ENCODE assay signal across 8 cellular contexts in the genomic region with DNA sequence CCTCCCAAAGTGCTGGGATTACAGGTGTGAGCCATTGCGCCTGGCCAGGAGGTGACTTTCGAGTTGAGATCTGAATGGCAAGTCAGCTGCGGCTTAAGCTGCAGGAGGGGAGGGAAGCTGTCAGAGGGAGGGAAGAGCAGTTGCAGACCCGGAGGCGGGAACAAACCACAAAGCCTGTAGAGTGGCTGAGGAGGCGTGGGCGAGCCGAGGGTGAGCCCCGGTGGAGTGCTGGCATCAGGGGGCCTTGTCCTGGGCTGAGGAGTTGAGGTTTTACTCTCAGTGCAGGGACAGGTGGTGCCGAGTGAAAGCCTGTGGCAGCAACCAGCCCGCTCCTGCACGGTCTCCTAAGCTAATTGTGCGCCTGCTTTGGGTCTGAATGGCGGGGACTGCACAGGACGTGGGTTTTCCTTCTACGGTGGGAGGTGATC. TPM values are rescaled to one million over a fixed set of nuclear protein-coding genes. Genes with fewer than 3 reads are reported as not detected.
DNase-seq lines count a peak whose midpoint lies in the region; ATAC-seq and TF ChIP-seq lines count a peak whose summit lies in the region.

No MANE protein-coding gene starts in this region.

- intact Hi-C loops in activated T-helper 2 cell treated with anti-CD3 and anti-CD28 coated beads, Interferon-gamma antibody, Interleukin-2, Interleukin-4, amounts not matched to agents 10 μg/mL and 5 μg/mL and 100 μg/mL, durations not matched to agents 14 hours and 24 hours and 36 hours (cut with micrococcal nuclease) = loop anchor here (5.0 kb wide), 1 partner anchor 40 kb away; the partner anchor contains the start of genes GEMIN7 and ZNF296

- H3K9me3 Mint-ChIP-seq in activated T-helper 2 cell treated with anti-CD3 and anti-CD28 coated beads, Interferon-gamma antibody, Interleukin-2, Interleukin-4, amounts not matched to agents 10 μg/mL and 5 μg/mL and 100 μg/mL, durations not matched to agents 14 hours and 24 hours and 36 hours = no peaks in the 10 kb centered on the region
- H3K9me3 Mint-ChIP-seq in nephron progenitor cell = no peaks in the 10 kb centered on the region

- ATAC-seq in GM18858 (IDR thresholded peaks at IDR 0.05; ENCODE audit: unreplicated experiment) (no peak), HG02884 (IDR thresholded peaks at IDR 0.05; ENCODE audit: unreplicated experiment) (no peak)

- H3K36me3 Mint-ChIP-seq in activated T-helper 2 cell treated with anti-CD3 and anti-CD28 coated beads, Interferon-gamma antibody, Interleukin-2, Interleukin-4, amounts not matched to agents 10 μg/mL and 5 μg/mL and 100 μg/mL, durations not matched to agents 14 hours and 24 hours and 36 hours (ENCODE audit: low read depth) = no peaks in the 10 kb centered on the region
- no peaks in the 10 kb centered on the region for H3K36me3 Mint-ChIP-seq in nephron progenitor cell (ENCODE audit: low read depth)

- H3K4me1 Mint-ChIP-seq in activated T-helper 2 cell treated with anti-CD3 and anti-CD28 coated beads, Interferon-gamma antibody, Interleukin-2, Interleukin-4, amounts not matched to agents 10 μg/mL and 5 μg/mL and 100 μg/mL, durations not matched to agents 14 hours and 24 hours and 36 hours (ENCODE audit: low read depth) = peaks cover 49% of the 10 kb centered on the region
- H3K4me1 Mint-ChIP-seq in nephron progenitor cell = peaks cover 39% of the 10 kb centered on the region

- H3K27me3 Mint-ChIP-seq in activated T-helper 2 cell treated with anti-CD3 and anti-CD28 coated beads, Interferon-gamma antibody, Interleukin-2, Interleukin-4, amounts not matched to agents 10 μg/mL and 5 μg/mL and 100 μg/mL, durations not matched to agents 14 hours and 24 hours and 36 hours (ENCODE audit: low read depth) = no peaks in the 10 kb centered on the region
- H3K27me3 Mint-ChIP-seq in nephron progenitor cell (ENCODE audit: low read depth, poor library complexity) = no peaks in the 10 kb centered on the region

- H3K27ac Mint-ChIP-seq in activated T-helper 2 cell treated with anti-CD3 and anti-CD28 coated beads, Interferon-gamma antibody, Interleukin-2, Interleukin-4, amounts not matched to agents 10 μg/mL and 5 μg/mL and 100 μg/mL, durations not matched to agents 14 hours and 24 hours and 36 hours = peak overlapping the region; percentile 53
- no peak overlapping the region for H3K27ac Mint-ChIP-seq in nephron progenitor cell

- H3K4me3 Mint-ChIP-seq in activated T-helper 2 cell treated with anti-CD3 and anti-CD28 coated beads, Interferon-gamma antibody, Interleukin-2, Interleukin-4, amounts not matched to agents 10 μg/mL and 5 μg/mL and 100 μg/mL, durations not matched to agents 14 hours and 24 hours and 36 hours (ENCODE audit: low read depth) = no peak overlapping the region
- H3K4me3 Mint-ChIP-seq in nephron progenitor cell = no peak overlapping the region

- DNase-seq in NCI-H1417 (lab: John Stamatoyannopoulos, UW) (peak; percentile 59 to 92 (median 74)), NCI-H1417 treated with DMSO at 0.1 percent for 48 hours (lab: John Stamatoyannopoulos, UW) (no peak), NCI-H82 treated with DMSO at 0.1 percent for 48 hours (lab: John Stamatoyannopoulos, UW; ENCODE audit: unreplicated experiment) (peak; percentile 34), nephron progenitor cell (no peak)
- peak; percentile 42 for DNase-seq in activated T-helper 2 cell treated with anti-CD3 and anti-CD28 coated beads, Interferon-gamma antibody, Interleukin-2, Interleukin-4, amounts not matched to agents 10 μg/mL and 5 μg/mL and 100 μg/mL, durations not matched to agents 14 hours and 24 hours and 36 hours (ENCODE audit: low spot score)
- peak; percentile 45 to 58 (median 52) for DNase-seq in stimulated activated CD4-positive, alpha-beta T cell treated with anti-CD3 and anti-CD28 coated beads, Interleukin-12 subunit alpha, Interleukin-12 subunit beta, amount 100 ng/mL, for 48 hours (ENCODE audit: low read depth in 2 of 3, low spot score in 1 of 3)

- TF ChIP-seq CTCF in nephron progenitor cell (IDR thresholded peaks at IDR 0.05) = no peak

RNA-seq across cellular contexts. Expression of gene PPP1R37, which starts 24.2 kb away (rescaled TPM):
- total RNA-seq in activated T-helper 2 cell treated with anti-CD3 and anti-CD28 coated beads, Interferon-gamma antibody, Interleukin-2, Interleukin-4, amounts not matched to agents 10 μg/mL and 5 μg/mL and 100 μg/mL, durations not matched to agents 14 hours and 24 hours and 36 hours = 15.7 and 18.4 TPM in 2 replicates

RNA-seq across cellular contexts. Expression of gene GEMIN7, which starts 38.1 kb away (rescaled TPM):
- total RNA-seq in activated T-helper 2 cell treated with anti-CD3 and anti-CD28 coated beads, Interferon-gamma antibody, Interleukin-2, Interleukin-4, amounts not matched to agents 10 μg/mL and 5 μg/mL and 100 μg/mL, durations not matched to agents 14 hours and 24 hours and 36 hours = 44.9 and 49.4 TPM in 2 replicates

RNA-seq across cellular contexts. Expression of gene ZNF296, which starts 40.9 kb away (rescaled TPM):
- total RNA-seq in activated T-helper 2 cell treated with anti-CD3 and anti-CD28 coated beads, Interferon-gamma antibody, Interleukin-2, Interleukin-4, amounts not matched to agents 10 μg/mL and 5 μg/mL and 100 μg/mL, durations not matched to agents 14 hours and 24 hours and 36 hours = 3.9 and 5.8 TPM in 2 replicates

RNA-seq across cellular contexts. Expression of gene NKPD1, which starts 43.6 kb away (rescaled TPM):
- 0.07 and 0.09 TPM in 2 replicates for total RNA-seq in activated T-helper 2 cell treated with anti-CD3 and anti-CD28 coated beads, Interferon-gamma antibody, Interleukin-2, Interleukin-4, amounts not matched to agents 10 μg/mL and 5 μg/mL and 100 μg/mL, durations not matched to agents 14 hours and 24 hours and 36 hours

Comparison
In these comparisons a context has a peak if more than half of its experiments do, and no peak if none do; other contexts are left out.
1. DNase-seq: peak in NCI-H1417 (3 of 3), NCI-H82 treated with DMSO at 0.1 percent for 48 hours (single experiment), activated T-helper 2 cell treated with anti-CD3 and anti-CD28 coated beads, Interferon-gamma antibody, Interleukin-2, Interleukin-4, amounts not matched to agents 10 μg/mL and 5 μg/mL and 100 μg/mL, durations not matched to agents 14 hours and 24 hours and 36 hours (single experiment) and stimulated activated CD4-positive, alpha-beta T cell treated with anti-CD3 and anti-CD28 coated beads, Interleukin-12 subunit alpha, Interleukin-12 subunit beta, amount 100 ng/mL, for 48 hours (3 of 3); none in NCI-H1417 treated with DMSO at 0.1 percent for 48 hours (single experiment) and nephron progenitor cell (single experiment).